8 cellular contexts compared by ENCODE assay signal in the genomic region with DNA sequence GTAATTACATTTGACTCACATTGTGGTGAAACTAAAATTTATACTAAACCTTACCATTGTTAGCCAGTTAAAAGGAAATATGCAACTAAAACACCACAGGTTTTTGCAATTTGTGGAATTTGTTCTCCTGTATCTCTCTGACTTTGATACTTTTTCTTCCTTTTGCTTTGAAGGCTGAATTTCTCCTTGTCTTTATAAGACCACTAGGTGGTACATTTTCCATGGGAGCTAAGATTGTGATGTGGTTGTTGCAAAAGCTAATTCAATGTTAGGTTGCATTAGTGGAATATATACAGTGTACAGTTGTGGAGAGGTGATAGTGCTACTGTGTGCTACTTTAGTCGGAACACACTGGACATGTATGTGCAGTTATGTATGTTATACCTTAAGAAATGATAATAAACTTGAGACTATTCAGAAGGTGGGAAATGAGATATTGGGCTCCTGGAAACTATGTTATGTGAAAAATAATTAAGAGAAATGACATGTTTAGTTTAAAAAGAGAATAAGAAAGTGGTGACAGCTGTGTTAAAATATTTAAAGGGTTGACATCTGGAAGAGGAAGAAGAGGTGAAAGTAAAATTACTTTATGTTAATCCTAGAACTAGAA.
DNase-seq lines count a peak whose midpoint lies in the region; ATAC-seq, FAIRE-seq and TF ChIP-seq lines count a peak whose summit lies in the region.

No MANE protein-coding gene starts in this region.

- H3K79me2 ChIP-seq in PC-9 (ENCODE audit: low read depth), result no peaks in the 10 kb centered on the region

- H3K36me3 ChIP-seq in PC-9 (ENCODE audit: low read depth) (no peaks in the 10 kb centered on the region), spleen (no peaks in the 10 kb centered on the region), mucosa of descending colon (ENCODE audit: low read depth) (no peaks in the 10 kb centered on the region)

- H3K4me1 ChIP-seq in PC-9 (replicated peaks; ENCODE audit: insufficient read depth) (no peaks in the 10 kb centered on the region), spleen (no peaks in the 10 kb centered on the region), mucosa of descending colon (ENCODE audit: low read depth) (no peaks in the 10 kb centered on the region)

- H2AFZ ChIP-seq in PC-9, result no peak overlapping the region

- H3K36me3 Mint-ChIP-seq in activated T-cell treated with anti-CD3 and anti-CD28 coated beads, Interleukin-2, amount 50 U/mL, for 24 hours (ENCODE audit: low read depth), result no peaks in the 10 kb centered on the region

- no peak for TF ChIP-seq POLR2A in spleen (IDR thresholded peaks at IDR 0.05)

- 19 to 51% (median 33%) methylated on average over 1 of the region's 1 CpG for WGBS in spleen, 5 donors

- no peak overlapping the region for H3K27ac ChIP-seq in PC-9
- no peak overlapping the region for H3K27ac ChIP-seq in spleen

- no peaks in the 10 kb centered on the region for H3K27me3 Mint-ChIP-seq in activated T-cell treated with anti-CD3 and anti-CD28 coated beads, Interleukin-2, amount 50 U/mL, for 24 hours

- no peak overlapping the region for H3K4me2 ChIP-seq in PC-9

- H3K4me3 ChIP-seq in GM12865 (ENCODE audit: low read depth, low read length) (no peak overlapping the region), PC-9 (no peak overlapping the region), spleen (no peak overlapping the region), mucosa of descending colon (no peak overlapping the region)

- H3K27ac Mint-ChIP-seq in activated T-cell treated with anti-CD3 and anti-CD28 coated beads, Interleukin-2, amount 50 U/mL, for 24 hours, result no peak overlapping the region

- DNase-seq in GM12865 (ENCODE audit: low read depth) (peak; percentile 9), PC-9 (no peak), fibroblast of the conjunctiva (ENCODE audit: low read depth) (peak; percentile 33), spleen (no peak), mucosa of descending colon (no peak)
- no peak for DNase-seq in activated T-cell treated with anti-CD3 and anti-CD28 coated beads, Interleukin-2, amount 50 U/mL, for 24 hours

- intact Hi-C loops in PC-9 (cut with micrococcal nuclease; ENCODE audit: unreplicated experiment), result loop anchor here (1.0 to 5.0 kb wide), 2 partner anchors 91 to 224 kb away; no protein-coding TSS in a partner anchor
- intact Hi-C loops in spleen (cut with DNase I; ENCODE audit: low total_unique reads), result loop anchor here (10.0 kb wide), 1 partner anchor 229 kb away; no protein-coding TSS in a partner anchor
- intact Hi-C loops in mucosa of descending colon (cut with DNase I, micrococcal nuclease), result no loop called here

- H3F3A ChIP-seq in PC-9 (ENCODE audit: insufficient read depth, low read depth), result no peaks in the 10 kb centered on the region

- POLR2A ChIA-PET in PC-9 (lab: Charles Lee; ENCODE audit: unreplicated experiment), result interaction anchor here (0.7 kb wide), 1 partner anchor 676 kb away, joined by 4 read pairs; no protein-coding TSS in a partner anchor

- peak; percentile 94 for FAIRE-seq in A204.1 (lab: Jason Lieb, UNC)

- H3K9me3 Mint-ChIP-seq in activated T-cell treated with anti-CD3 and anti-CD28 coated beads, Interleukin-2, amount 50 U/mL, for 24 hours, result no peaks in the 10 kb centered on the region

- H3K9me2 ChIP-seq in PC-9 (ENCODE audit: insufficient read depth), result no peaks in the 10 kb centered on the region

- H3K27me3 ChIP-seq in PC-9 (ENCODE audit: insufficient read depth, low read depth) (no peaks in the 10 kb centered on the region), spleen (replicated peaks in 1 of 7) (peaks cover 0 to 6% (median 0%) of the 10 kb centered on the region in 7 donors)

- TF ChIP-seq CTCF in GM12865 (IDR thresholded peaks at IDR 0.05; ENCODE audit: insufficient read depth, low read depth, low read length, missing control alignments), result peak; percentile 15
- peak; percentile 57 for TF ChIP-seq CTCF in PC-9 (conservative IDR thresholded peaks at IDR 0.05)
- TF ChIP-seq CTCF in spleen (IDR thresholded peaks at IDR 0.05 in 8 of 11, conservative IDR thresholded peaks at IDR 0.05 in 3 of 11), result peak; percentile 13 to 49 (median 33)
- no peak for TF ChIP-seq CTCF in mucosa of descending colon (IDR thresholded peaks at IDR 0.05)

- H3K4me3 Mint-ChIP-seq in activated T-cell treated with anti-CD3 and anti-CD28 coated beads, Interleukin-2, amount 50 U/mL, for 24 hours, result no peak overlapping the region

- CTCF ChIA-PET in PC-9 (lab: Charles Lee), result interaction anchor here (0.7 kb wide), 1 partner anchor 224 kb away, joined by 4 read pairs; no protein-coding TSS in a partner anchor

- no peaks in the 10 kb centered on the region for H3K9me3 ChIP-seq in PC-9 (ENCODE audit: insufficient read depth, low read depth)
- no peaks in the 10 kb centered on the region for H3K9me3 ChIP-seq in spleen
- no peaks in the 10 kb centered on the region for H3K9me3 ChIP-seq in mucosa of descending colon

- no TSS peak for BruUV-seq in PC-9 (replicated peaks; lab: Mats Ljungman, UMichigan)

- peaks cover 5% of the 10 kb centered on the region for H3K4me1 Mint-ChIP-seq in activated T-cell treated with anti-CD3 and anti-CD28 coated beads, Interleukin-2, amount 50 U/mL, for 24 hours (ENCODE audit: low read depth)

- no peaks in the 10 kb centered on the region for H4K20me1 ChIP-seq in PC-9 (ENCODE audit: insufficient read depth)

- no peak for ATAC-seq in HG02973 (IDR thresholded peaks at IDR 0.05; ENCODE audit: unreplicated experiment)
- ATAC-seq in mucosa of descending colon, result no peak

Comparison
In these comparisons a context has a peak if more than half of its experiments do, and no peak if none do; other contexts are left out.
1. DNase-seq: peak in GM12865 (single experiment) and fibroblast of the conjunctiva (single experiment); none in PC-9 (0 of 2), spleen (single experiment), activated T-cell treated with anti-CD3 and anti-CD28 coated beads, Interleukin-2, amount 50 U/mL, for 24 hours (single experiment) and mucosa of descending colon (0 of 3).
2. intact Hi-C loops: an anchor here in PC-9 (1.0 to 5.0 kb wide) and spleen (10.0 kb wide); none called in mucosa of descending colon.